ENCODE assay signal across 9 cellular contexts in the genomic region with DNA sequence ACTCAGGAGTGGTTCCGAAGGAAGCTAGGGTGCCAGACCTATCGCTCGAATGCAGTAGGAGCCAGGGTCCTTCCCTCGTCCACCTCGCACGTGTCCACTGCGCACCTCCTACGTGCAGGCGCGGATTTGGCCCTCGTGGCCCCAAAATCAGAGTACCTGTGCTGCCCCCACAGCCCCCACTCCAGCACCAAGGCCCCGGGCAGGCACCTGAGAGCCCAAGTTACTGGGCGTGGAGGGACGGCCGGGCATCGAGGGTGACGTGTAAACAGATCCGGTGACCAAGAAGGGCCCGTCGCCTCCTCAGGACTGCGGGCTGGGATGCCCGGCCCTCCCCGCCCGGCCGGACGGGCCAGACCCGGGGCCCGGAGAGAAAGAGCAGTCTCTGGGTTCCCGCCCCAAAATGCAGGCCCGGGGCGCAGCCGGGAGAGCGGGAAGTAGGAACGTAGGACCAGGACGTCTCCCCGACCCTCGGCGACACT. TPM values are rescaled to one million over a fixed set of nuclear protein-coding genes. Genes with fewer than 3 reads are reported as not detected.
DNase-seq lines count a peak whose midpoint lies in the region; ATAC-seq, FAIRE-seq and TF ChIP-seq lines count a peak whose summit lies in the region.
"Had no signal": no experiment of that assay in that cellular context is flagged by ENCODE, and none has a peak within 500 bp of the region (broad histone marks: within the 10 kb centered on the region; RNA-seq: fewer than 3 reads in every experiment).

No MANE protein-coding gene starts in this region.

- H3K9me1 ChIP-seq in K562 (ENCODE audit: control insufficient read depth, insufficient read depth, low read length): no peaks in the 10 kb centered on the region

- FAIRE-seq in K562 (lab: Jason Lieb, UNC): peak; percentile 54

- TF ChIP-seq CTCF in HL-60 (IDR thresholded peaks at IDR 0.05; ENCODE audit: insufficient read depth, low read length) (no peak), K562 (IDR thresholded peaks at IDR 0.05 in 2 of 3, conservative IDR thresholded peaks at IDR 0.05 in 1 of 3; ENCODE audit: insufficient read depth in 2 of 3, low read depth in 1 of 3, low read length in 3 of 3) (no peak), left lung (IDR thresholded peaks at IDR 0.05) (no peak), tibial nerve (IDR thresholded peaks at IDR 0.05) (no peak)

- POLR2A ChIA-PET in K562 (lab: Yijun Ruan, JAX): interaction anchor here (0.9 to 2.1 kb wide), 6 partner anchors 8 to 575 kb away, joined by 3 to 6 read pairs (median 4); partner anchors contain the start of gene UBTF

- BruUV-seq in K562 (replicated peaks; lab: Mats Ljungman, UMichigan): no TSS peak

- TF ChIP-seq RAD21 in K562 (CRISPR knock-in tag; conservative IDR thresholded peaks at IDR 0.05 in 1 of 2, IDR thresholded peaks at IDR 0.05 in 1 of 2): no peak

- under 1% methylated on average over 34 of the region's 38 CpGs for WGBS in K562 (ENCODE audit: insufficient coverage, low coverage, missing lambda C conversion rate)
- WGBS in tibial nerve, 2 donors: 1 to 3% methylated on average over 19 to 38 of the region's 38 CpGs

- H3K27me3 ChIP-seq in HL-60 (ENCODE audit: insufficient read depth, poor library complexity, severe bottlenecking) (no peaks in the 10 kb centered on the region), K562 (ENCODE audit: control insufficient read depth in 2 of 2, insufficient read depth in 2 of 2, low read length in 2 of 2) (no peaks in the 10 kb centered on the region), left lung (no peaks in the 10 kb centered on the region), tibial nerve (no peaks in the 10 kb centered on the region)

- H3K27ac ChIP-seq in HL-60 (replicated peaks) (peak overlapping the region; percentile 74), K562 (ENCODE audit: extremely low read depth, low read depth, low read length) (peak overlapping the region; percentile 83), left lung (peak overlapping the region; percentile 88 to 96), tibial nerve (peak overlapping the region in 3 of 4 donors; percentile 79 to 93 (median 91)), caudate nucleus (ENCODE audit: low read depth, low read length) (no peak overlapping the region)

- peaks cover 30% of the 10 kb centered on the region for H3K79me2 ChIP-seq in K562 (ENCODE audit: control insufficient read depth, insufficient read depth, low read length)

- intact Hi-C loops in K562 (cut with micrococcal nuclease) (loop anchor here (1.0 to 2.0 kb wide), 2 partner anchors 36 to 57 kb away; no protein-coding TSS in a partner anchor), left lung (cut with DNase I) (loop anchor here in 1 of 2 donors (10.0 kb wide), 1 partner anchor 109 kb away; the partner anchor contains the start of gene UBTF)

- peaks cover 40% of the 10 kb centered on the region; the same call in 2 of the 3 replicates for H3K36me3 ChIP-seq in K562 (ENCODE audit: control insufficient read depth, insufficient read depth, low read length)
- H3K36me3 ChIP-seq in left lung: peaks cover 0 to 37% of the 10 kb centered on the region in 2 donors
- peaks cover 0 to 36% (median 7%) of the 10 kb centered on the region in 3 donors for H3K36me3 ChIP-seq in tibial nerve

- H3K4me1 ChIP-seq in K562 (replicated peaks in 1 of 2; ENCODE audit: control insufficient read depth in 2 of 2, insufficient read depth in 2 of 2, low read length in 2 of 2): peaks cover 9 to 74% of the 10 kb centered on the region in 2 experiments; a peak in 4 of 5 replicates
- H3K4me1 ChIP-seq in left lung: peaks cover 16 to 36% of the 10 kb centered on the region in 2 donors
- peaks cover 0 to 41% (median 18%) of the 10 kb centered on the region in 4 donors for H3K4me1 ChIP-seq in tibial nerve

- H3K4me2 ChIP-seq in K562 (ENCODE audit: insufficient read depth, low read length): peak overlapping the region; percentile 92

- CTCF ChIA-PET in K562 (lab: Yijun Ruan, JAX; ENCODE audit: low intra/inter-chr PET ratio): no interaction called here

- peak; percentile 3 for ATAC-seq in GM18873 (IDR thresholded peaks at IDR 0.05; ENCODE audit: low FRiP score, unreplicated experiment)
- peak; percentile 15 for ATAC-seq in K562
- ATAC-seq in left lung: peak; percentile 1

- H4K20me1 ChIP-seq in K562 (replicated peaks; ENCODE audit: control insufficient read depth, insufficient read depth, low read length): no peaks in the 10 kb centered on the region; the same call in 1 of the 2 replicates

- no peaks in the 10 kb centered on the region for H3K9me3 ChIP-seq in K562 (replicated peaks; ENCODE audit: control insufficient read depth, insufficient read depth, low read depth, low read length)
- no peaks in the 10 kb centered on the region for H3K9me3 ChIP-seq in left lung
- H3K9me3 ChIP-seq in tibial nerve: no peaks in the 10 kb centered on the region

- in situ Hi-C loops in K562 (cut with MboI): no loop called here

- peak overlapping the region; percentile 67; the same call in 1 of the 2 replicates for H2AFZ ChIP-seq in K562 (ENCODE audit: low read depth, low read length)

- TF ChIP-seq POLR2A in K562 (conservative IDR thresholded peaks at IDR 0.05) (no peak), tibial nerve (IDR thresholded peaks at IDR 0.05) (no peak)

- H3K4me3 ChIP-seq in HL-60 (replicated peaks; ENCODE audit: insufficient read depth, low read length): peak overlapping the region; percentile 92
- H3K4me3 ChIP-seq in K562: peak overlapping the region; percentile 85
- H3K4me3 ChIP-seq in left lung: peak overlapping the region; percentile 94 to 99
- H3K4me3 ChIP-seq in tibial nerve: peak overlapping the region; percentile 84 to 99 (median 95)

- DNase-seq in HL-60 (ENCODE audit: low read depth in 1 of 2, low spot score in 1 of 2) (no peak), K562 (ENCODE audit: extremely low read depth in 1 of 4, low spot score in 3 of 4) (peak in 2 of 4 experiments; percentile 25 to 41), left lung (no peak), tibial nerve (ENCODE audit: low spot score in 2 of 2) (no peak), cortex of kidney (lab: John Stamatoyannopoulos, UW) (no peak), caudate nucleus (lab: John Stamatoyannopoulos, UW) (no peak), C1 segment of cervical spinal cord (lab: John Stamatoyannopoulos, UW) (no peak)

- peak overlapping the region; percentile 85 to 100 for H3K9ac ChIP-seq in K562 (ENCODE audit: insufficient read depth in 1 of 2, low read depth in 2 of 2, low read length in 2 of 2)

- TF ChIP-seq EP300 in K562 (IDR thresholded peaks at IDR 0.05; ENCODE audit: low read length) (no peak), tibial nerve (IDR thresholded peaks at IDR 0.05) (no peak)

RNA-seq across cellular contexts. Expression of gene SLC25A39, which starts 0.5 kb away (rescaled TPM):
- 112 and 348 TPM in 2 replicates for total RNA-seq in K562 (2011; cell fraction: chromatin; rRNA removed; ENCODE audit: low replicate concordance)
- 328 and 401 TPM in 2 replicates for total RNA-seq in K562 (2011; cell fraction: nucleolus; rRNA removed)
- 185 and 188 TPM in 2 replicates for total RNA-seq in K562 (2011; cell fraction: nucleoplasm; rRNA removed)
- 228 and 316 TPM in 2 replicates for total RNA-seq in K562 (2014; rRNA removed)
- total RNA-seq in K562 (2014; rRNA removed; fragmentation: Illumina TruSeq; extraction: Trizol): 47.0 and 72.5 TPM in 2 replicates
- total RNA-seq in K562 (2015; rRNA removed; fragmentation: Illumina TruSeq; extraction: Trizol): 139 and 140 TPM in 2 replicates
- 266 and 268 TPM in 2 replicates for total RNA-seq in K562 (2021)
- 121 and 188 TPM in 2 replicates for polyA plus RNA-seq in K562 (2011; rRNA removed)
- 232 and 388 TPM in 2 replicates for polyA plus RNA-seq in K562 (2011; cell fraction: cytosol; rRNA removed)
- 426 and 555 TPM in 2 replicates for polyA plus RNA-seq in K562 (2011; cell fraction: nucleus; rRNA removed)
- polyA plus RNA-seq in K562 (2012): 210 and 229 TPM in 2 replicates
- polyA plus RNA-seq in K562 (2014; fragmentation: Illumina TruSeq; extraction: Trizol): 238 and 276 TPM in 2 replicates
- 1 to 10 TPM; 4.8 to 6.3 TPM for polyA plus RNA-seq in K562 (2014; fragmentation: Nextera tagmentation; extraction: Ambion mirVana)
- polyA plus RNA-seq in K562 (2014; rRNA removed): 267 and 327 TPM in 2 replicates
- polyA minus RNA-seq in K562 (2011; rRNA and poly(A)+ RNA removed): 34.0 and 42.0 TPM in 2 replicates
- 75.4 and 108 TPM in 2 replicates for polyA minus RNA-seq in K562 (2011; cell fraction: cytosol; rRNA and poly(A)+ RNA removed)
- polyA minus RNA-seq in K562 (2011; cell fraction: nucleus; rRNA and poly(A)+ RNA removed): 85.0 and 95.6 TPM in 2 replicates
- 100 to 1,000 TPM; 120 to 121 TPM for total RNA-seq in left lung
- 10 to 100 TPM; 51.3 to 99.0 (median 70.9) TPM for total RNA-seq in tibial nerve

RNA-seq across cellular contexts. Expression of gene RUNDC3A, which starts 15.7 kb away (rescaled TPM):
- total RNA-seq in K562 (2011; cell fraction: chromatin; rRNA removed; ENCODE audit: low replicate concordance): 0.23 TPM in 1 of 2 replicates, not detected in the other
- 0.17 TPM in 1 of 2 replicates, not detected in the other for total RNA-seq in K562 (2011; cell fraction: nucleolus; rRNA removed)
- total RNA-seq in K562 (2011; cell fraction: nucleoplasm; rRNA removed): not detected in 2 replicates
- total RNA-seq in K562 (2014; rRNA removed): not detected in 2 replicates
- total RNA-seq in K562 (2014; rRNA removed; fragmentation: Illumina TruSeq; extraction: Trizol): not detected in 2 replicates
- total RNA-seq in K562 (2015; rRNA removed; fragmentation: Illumina TruSeq; extraction: Trizol): not detected in 2 replicates
- not detected in 2 replicates for total RNA-seq in K562 (2021)
- polyA plus RNA-seq in K562 (2011; rRNA removed): 0.05 TPM in 1 of 2 replicates, not detected in the other
- 0.07 and 0.49 TPM in 2 replicates for polyA plus RNA-seq in K562 (2011; cell fraction: cytosol; rRNA removed)
- polyA plus RNA-seq in K562 (2011; cell fraction: nucleus; rRNA removed): 0.11 and 0.24 TPM in 2 replicates
- polyA plus RNA-seq in K562 (2012): 0.10 and 0.36 TPM in 2 replicates
- polyA plus RNA-seq in K562 (2014; fragmentation: Illumina TruSeq; extraction: Trizol): not detected in 2 replicates
- not detected for polyA plus RNA-seq in K562 (2014; fragmentation: Nextera tagmentation; extraction: Ambion mirVana)
- not detected in 2 replicates for polyA plus RNA-seq in K562 (2014; rRNA removed)
- 0.32 TPM in 1 of 2 replicates, not detected in the other for polyA minus RNA-seq in K562 (2011; rRNA and poly(A)+ RNA removed)
- polyA minus RNA-seq in K562 (2011; cell fraction: cytosol; rRNA and poly(A)+ RNA removed): not detected in 2 replicates
- polyA minus RNA-seq in K562 (2011; cell fraction: nucleus; rRNA and poly(A)+ RNA removed): not detected in 2 replicates
- total RNA-seq in left lung: under 1 TPM; 0.08 to 0.38 TPM
- total RNA-seq in tibial nerve: not detected

RNA-seq across cellular contexts. Expression of gene GRN, which starts 21.0 kb away (rescaled TPM):
- 22.1 and 107 TPM in 2 replicates for total RNA-seq in K562 (2011; cell fraction: chromatin; rRNA removed; ENCODE audit: low replicate concordance)
- 206 and 251 TPM in 2 replicates for total RNA-seq in K562 (2011; cell fraction: nucleolus; rRNA removed)
- 71.4 and 95.0 TPM in 2 replicates for total RNA-seq in K562 (2011; cell fraction: nucleoplasm; rRNA removed)
- 51.0 and 69.9 TPM in 2 replicates for total RNA-seq in K562 (2014; rRNA removed)
- total RNA-seq in K562 (2014; rRNA removed; fragmentation: Illumina TruSeq; extraction: Trizol): 9.6 and 15.6 TPM in 2 replicates
- 20.7 and 21.4 TPM in 2 replicates for total RNA-seq in K562 (2015; rRNA removed; fragmentation: Illumina TruSeq; extraction: Trizol)
- 69.9 and 75.3 TPM in 2 replicates for total RNA-seq in K562 (2021)
- 11.5 and 62.4 TPM in 2 replicates for polyA plus RNA-seq in K562 (2011; rRNA removed)
- 34.3 and 53.6 TPM in 2 replicates for polyA plus RNA-seq in K562 (2011; cell fraction: cytosol; rRNA removed)
- polyA plus RNA-seq in K562 (2011; cell fraction: nucleus; rRNA removed): 101 and 122 TPM in 2 replicates
- 77.5 and 193 TPM in 2 replicates for polyA plus RNA-seq in K562 (2012)
- 35.2 and 63.4 TPM in 2 replicates for polyA plus RNA-seq in K562 (2014; fragmentation: Illumina TruSeq; extraction: Trizol)
- 1 to 10 TPM; 5.4 to 5.9 TPM for polyA plus RNA-seq in K562 (2014; fragmentation: Nextera tagmentation; extraction: Ambion mirVana)
- polyA plus RNA-seq in K562 (2014; rRNA removed): 36.4 and 36.6 TPM in 2 replicates
- 6.6 and 12.3 TPM in 2 replicates for polyA minus RNA-seq in K562 (2011; rRNA and poly(A)+ RNA removed)
- 47.6 and 80.7 TPM in 2 replicates for polyA minus RNA-seq in K562 (2011; cell fraction: cytosol; rRNA and poly(A)+ RNA removed)
- polyA minus RNA-seq in K562 (2011; cell fraction: nucleus; rRNA and poly(A)+ RNA removed): 31.0 and 38.4 TPM in 2 replicates
- total RNA-seq in left lung: 100 to 1,000 TPM; 563 to 616 TPM
- 100 to 1,000 TPM; 159 to 223 (median 188) TPM for total RNA-seq in tibial nerve

RNA-seq across cellular contexts. Expression of gene FAM171A2, which starts 39.5 kb away (rescaled TPM):
- total RNA-seq in K562 (2011; cell fraction: chromatin; rRNA removed; ENCODE audit: low replicate concordance): 2.2 and 9.3 TPM in 2 replicates
- 10.4 and 11.3 TPM in 2 replicates for total RNA-seq in K562 (2011; cell fraction: nucleolus; rRNA removed)
- total RNA-seq in K562 (2011; cell fraction: nucleoplasm; rRNA removed): 6.5 and 7.2 TPM in 2 replicates
- total RNA-seq in K562 (2014; rRNA removed): 7.3 and 10.2 TPM in 2 replicates
- 0.44 and 0.54 TPM in 2 replicates for total RNA-seq in K562 (2014; rRNA removed; fragmentation: Illumina TruSeq; extraction: Trizol)
- 1.2 and 1.4 TPM in 2 replicates for total RNA-seq in K562 (2015; rRNA removed; fragmentation: Illumina TruSeq; extraction: Trizol)
- 7.0 and 8.6 TPM in 2 replicates for total RNA-seq in K562 (2021)
- polyA plus RNA-seq in K562 (2011; rRNA removed): 2.5 and 5.2 TPM in 2 replicates
- 5.0 and 11.3 TPM in 2 replicates for polyA plus RNA-seq in K562 (2011; cell fraction: cytosol; rRNA removed)
- 7.6 and 9.3 TPM in 2 replicates for polyA plus RNA-seq in K562 (2011; cell fraction: nucleus; rRNA removed)
- 3.1 and 8.9 TPM in 2 replicates for polyA plus RNA-seq in K562 (2012)
- 1.2 and 2.4 TPM in 2 replicates for polyA plus RNA-seq in K562 (2014; fragmentation: Illumina TruSeq; extraction: Trizol)
- polyA plus RNA-seq in K562 (2014; fragmentation: Nextera tagmentation; extraction: Ambion mirVana): under 1 TPM in 1 of 2 experiments, not detected in 1; 0.10 TPM
- polyA plus RNA-seq in K562 (2014; rRNA removed): 4.5 and 5.7 TPM in 2 replicates
- 1.6 and 2.1 TPM in 2 replicates for polyA minus RNA-seq in K562 (2011; rRNA and poly(A)+ RNA removed)
- 2.9 and 4.5 TPM in 2 replicates for polyA minus RNA-seq in K562 (2011; cell fraction: cytosol; rRNA and poly(A)+ RNA removed)
- 1.6 and 3.9 TPM in 2 replicates for polyA minus RNA-seq in K562 (2011; cell fraction: nucleus; rRNA and poly(A)+ RNA removed)
- 1 to 10 TPM; 1.4 to 4.3 TPM for total RNA-seq in left lung
- 1 to 10 TPM; 1.0 to 8.1 (median 5.2) TPM for total RNA-seq in tibial nerve

RNA-seq across cellular contexts. Expression of gene SLC4A1, which starts 56.2 kb away (rescaled TPM):
- total RNA-seq in K562 (2011; cell fraction: chromatin; rRNA removed; ENCODE audit: low replicate concordance): 2.0 and 2.5 TPM in 2 replicates
- 3.3 and 4.1 TPM in 2 replicates for total RNA-seq in K562 (2011; cell fraction: nucleolus; rRNA removed)
- total RNA-seq in K562 (2011; cell fraction: nucleoplasm; rRNA removed): 2.4 and 4.0 TPM in 2 replicates
- total RNA-seq in K562 (2014; rRNA removed) (0.53 and 1.00 TPM in 2 replicates), K562 (2014; rRNA removed; fragmentation: Illumina TruSeq; extraction: Trizol) (0.25 and 0.32 TPM in 2 replicates), K562 (2015; rRNA removed; fragmentation: Illumina TruSeq; extraction: Trizol) (0.14 and 0.19 TPM in 2 replicates), K562 (2021) (0.81 and 0.84 TPM in 2 replicates), left lung (1 to 10 TPM in 1 of 2 donors, under 1 TPM in 1; 0.58 to 1.4 TPM), tibial nerve (under 1 TPM in 1 of 4 donors, not detected in 3; 0.21 TPM)
- polyA plus RNA-seq in K562 (2011; rRNA removed) (0.71 and 0.80 TPM in 2 replicates), K562 (2014; fragmentation: Illumina TruSeq; extraction: Trizol) (0.61 and 0.88 TPM in 2 replicates), K562 (2014; fragmentation: Nextera tagmentation; extraction: Ambion mirVana) (under 1 TPM; 0.22 to 0.37 TPM), K562 (2014; rRNA removed) (0.53 and 0.57 TPM in 2 replicates)
- 0.68 and 1.3 TPM in 2 replicates for polyA plus RNA-seq in K562 (2011; cell fraction: cytosol; rRNA removed)
- polyA plus RNA-seq in K562 (2011; cell fraction: nucleus; rRNA removed): 0.21 and 1.1 TPM in 2 replicates
- 0.65 and 3.0 TPM in 2 replicates for polyA plus RNA-seq in K562 (2012)
- polyA minus RNA-seq in K562 (2011; rRNA and poly(A)+ RNA removed): 0.45 and 0.98 TPM in 2 replicates
- 0.46 and 0.67 TPM in 2 replicates for polyA minus RNA-seq in K562 (2011; cell fraction: cytosol; rRNA and poly(A)+ RNA removed)
- 0.11 and 0.40 TPM in 2 replicates for polyA minus RNA-seq in K562 (2011; cell fraction: nucleus; rRNA and poly(A)+ RNA removed)
- total RNA-seq: activated CD8-positive, alpha-beta memory T cell treated with anti-CD3 and anti-CD28 coated beads for 36 hours had no signal
